Comparison of ENCODE assay signal across 26 cellular contexts in the genomic region with DNA sequence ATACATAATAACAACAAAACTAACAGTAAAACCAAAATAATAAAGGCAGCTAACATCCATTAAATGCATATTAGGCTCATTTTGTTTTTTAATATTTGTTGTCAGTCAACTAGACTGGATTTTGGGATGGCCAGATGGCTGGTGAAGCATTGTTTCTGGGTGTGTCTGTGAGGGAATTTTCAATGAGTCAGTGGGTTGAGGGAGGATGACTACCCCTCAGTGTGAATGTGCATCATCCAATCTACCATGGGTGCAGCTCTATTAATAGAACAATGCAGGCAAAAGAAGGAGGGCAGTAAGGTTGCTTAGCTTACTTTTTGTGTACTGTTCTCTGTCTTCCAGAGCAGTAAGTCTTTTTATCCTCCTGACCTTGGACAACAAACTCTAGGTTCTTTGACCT.
DNase-seq lines count a peak whose midpoint lies in the region; ATAC-seq and TF ChIP-seq lines count a peak whose summit lies in the region.
"Had no signal": no experiment of that assay in that cellular context is flagged by ENCODE, and none has a peak within 500 bp of the region (broad histone marks: within the 10 kb centered on the region; RNA-seq: fewer than 3 reads in every experiment).

No MANE protein-coding gene starts in this region.

- intact Hi-C loops in Calu3 (cut with micrococcal nuclease; ENCODE audit: unreplicated experiment), result no loop called here
- intact Hi-C loops in esophagus muscularis mucosa (cut with DNase I), result no loop called here

- no peak overlapping the region for H4K91ac ChIP-seq in mesenchymal stem cell (ENCODE audit: low read length)

- H3K27ac ChIP-seq in GM23338 (ENCODE audit: low read depth) (no peak overlapping the region), RWPE2 (ENCODE audit: poor library complexity, severe bottlenecking) (no peak overlapping the region), epithelial cell of prostate (peak overlapping the region; percentile 66), mesenchymal stem cell (ENCODE audit: low read length, poor library complexity, severe bottlenecking) (no peak overlapping the region), esophagus muscularis mucosa (replicated peaks in 1 of 4) (no peak overlapping the region)
- H3K27ac ChIP-seq: body of pancreas, suprapubic skin had no signal

- no peak for TF ChIP-seq CTCF in GM23338 (conservative IDR thresholded peaks at IDR 0.05; ENCODE audit: low read depth in 2 of 2)
- TF ChIP-seq CTCF in RWPE2 (IDR thresholded peaks at IDR 0.05; ENCODE audit: poor library complexity, severe bottlenecking), result no peak
- no peak for TF ChIP-seq CTCF in Calu3 (IDR thresholded peaks at IDR 0.05; ENCODE audit: unreplicated experiment)
- TF ChIP-seq CTCF in esophagus muscularis mucosa (IDR thresholded peaks at IDR 0.05), result no peak

- CTCF ChIA-PET in Calu3 (lab: Charles Lee), result no interaction called here

- H3K4me2 ChIP-seq in GM23338 (no peak overlapping the region), mesenchymal stem cell (ENCODE audit: low read length, poor library complexity, severe bottlenecking) (no peak overlapping the region)

- H3K27me3 ChIP-seq in GM23338 (ENCODE audit: insufficient read depth) (no peaks in the 10 kb centered on the region), RWPE2 (ENCODE audit: insufficient read depth, poor library complexity, severe bottlenecking) (no peaks in the 10 kb centered on the region), mesenchymal stem cell (ENCODE audit: control insufficient read depth in 1 of 2, insufficient read depth in 1 of 2, low read length in 2 of 2) (no peaks in the 10 kb centered on the region), esophagus muscularis mucosa (no peaks in the 10 kb centered on the region)
- H3K27me3 ChIP-seq: BE2C, body of pancreas, suprapubic skin had no signal

- H4K20me1 ChIP-seq in GM23338 (replicated peaks; ENCODE audit: insufficient read depth), result no peaks in the 10 kb centered on the region

- no peaks in the 10 kb centered on the region for H3K79me1 ChIP-seq in mesenchymal stem cell (replicated peaks; ENCODE audit: low read length, poor library complexity, severe bottlenecking)

- no peak overlapping the region for H3K4ac ChIP-seq in mesenchymal stem cell (ENCODE audit: low read depth in 1 of 2, low read length in 2 of 2)

- H3K4me3 ChIP-seq in GM23338 (no peak overlapping the region), RWPE2 (ENCODE audit: severe bottlenecking) (no peak overlapping the region), mesenchymal stem cell (ENCODE audit: insufficient read depth in 1 of 2, low read depth in 1 of 2, low read length in 2 of 2) (peak overlapping the region in 1 of 2 experiments; percentile 28), esophagus muscularis mucosa (no peak overlapping the region)
- H3K4me3 ChIP-seq: body of pancreas, GM12878, suprapubic skin had no signal

- H3K79me2 ChIP-seq in GM23338 (replicated peaks; ENCODE audit: insufficient read depth), result no peaks in the 10 kb centered on the region

- no peak overlapping the region for H3K18ac ChIP-seq in mesenchymal stem cell (ENCODE audit: low read depth in 1 of 2, low read length in 2 of 2)

- ATAC-seq in GM23338 (no peak), RWPE2 (ENCODE audit: low read depth) (peak; percentile 81), GM19463 (IDR thresholded peaks at IDR 0.05; ENCODE audit: unreplicated experiment) (no peak)
- ATAC-seq: body of pancreas, GM12878, sciatic nerve had no signal

- no peak for TF ChIP-seq EP300 in esophagus muscularis mucosa (IDR thresholded peaks at IDR 0.05)

- H3K27ac Mint-ChIP-seq in GM23338 (peak overlapping the region; percentile 23; the same call in 1 of the 2 replicates), Calu3 (ENCODE audit: unreplicated experiment) (no peak overlapping the region)
- H3K27ac Mint-ChIP-seq: activated CD4-positive, alpha-beta T cell treated with anti-CD3 and anti-CD28 coated beads, Interleukin-2, amount 10 ng/mL, durations not matched to agents 24 days and 14 days; activated naive CD8-positive, alpha-beta T cell treated with anti-CD3 and anti-CD28 coated beads, Interleukin-2, amount 10 ng/mL, durations not matched to agents 7 days and 5 days; nephron had no signal

- no peak overlapping the region for H2AK5ac ChIP-seq in mesenchymal stem cell (ENCODE audit: low read length, severe bottlenecking)

- H3K27me3 Mint-ChIP-seq in GM23338 (ENCODE audit: insufficient read depth, low read depth, poor library complexity), result no peaks in the 10 kb centered on the region
- H3K27me3 Mint-ChIP-seq in Calu3 (ENCODE audit: unreplicated experiment), result no peaks in the 10 kb centered on the region
- H3K27me3 Mint-ChIP-seq: activated CD4-positive, alpha-beta T cell treated with anti-CD3 and anti-CD28 coated beads, Interleukin-2, amount 10 ng/mL, durations not matched to agents 24 days and 14 days; activated naive CD8-positive, alpha-beta T cell treated with anti-CD3 and anti-CD28 coated beads, Interleukin-2, amount 10 ng/mL, durations not matched to agents 7 days and 5 days had no signal

- no peaks in the 10 kb centered on the region for H3F3A ChIP-seq in GM23338 (replicated peaks; ENCODE audit: low read depth)

- H3K36me3 ChIP-seq in GM23338 (ENCODE audit: insufficient read depth) (no peaks in the 10 kb centered on the region), RWPE2 (ENCODE audit: low read depth) (no peaks in the 10 kb centered on the region), mesenchymal stem cell (ENCODE audit: control insufficient read depth in 1 of 2, insufficient read depth in 2 of 2, low read depth in 1 of 2, low read length in 2 of 2) (no peaks in the 10 kb centered on the region), esophagus muscularis mucosa (no peaks in the 10 kb centered on the region)
- H3K36me3 ChIP-seq: BE2C, suprapubic skin had no signal

- H3K4me1 Mint-ChIP-seq in GM23338 (peaks cover 22% of the 10 kb centered on the region), Calu3 (ENCODE audit: low read depth, unreplicated experiment) (no peaks in the 10 kb centered on the region)
- H3K4me1 Mint-ChIP-seq: activated CD4-positive, alpha-beta T cell treated with anti-CD3 and anti-CD28 coated beads, Interleukin-2, amount 10 ng/mL, durations not matched to agents 24 days and 14 days; activated naive CD8-positive, alpha-beta T cell treated with anti-CD3 and anti-CD28 coated beads, Interleukin-2, amount 10 ng/mL, durations not matched to agents 7 days and 5 days; nephron had no signal

- H2BK15ac ChIP-seq in mesenchymal stem cell (ENCODE audit: low read depth, poor library complexity, severe bottlenecking), result no peak overlapping the region

- peaks cover 9% of the 10 kb centered on the region; the same call in 1 of the 2 replicates for H3K9me2 ChIP-seq in GM23338 (ENCODE audit: insufficient read depth)

- H2BK120ac ChIP-seq in mesenchymal stem cell (ENCODE audit: low read depth, low read length), result no peak overlapping the region

- peak overlapping the region; percentile 85 for H3K9ac ChIP-seq in mesenchymal stem cell (ENCODE audit: low read length)

- H3K9me3 Mint-ChIP-seq in GM23338 (peaks cover 3% of the 10 kb centered on the region; the same call in 1 of the 3 replicates), Calu3 (ENCODE audit: low read depth, unreplicated experiment) (peaks cover 2% of the 10 kb centered on the region)
- H3K9me3 Mint-ChIP-seq: activated CD4-positive, alpha-beta T cell treated with anti-CD3 and anti-CD28 coated beads, Interleukin-2, amount 10 ng/mL, durations not matched to agents 24 days and 14 days; activated naive CD8-positive, alpha-beta T cell treated with anti-CD3 and anti-CD28 coated beads, Interleukin-2, amount 10 ng/mL, durations not matched to agents 7 days and 5 days had no signal

- H2BK5ac ChIP-seq in mesenchymal stem cell (ENCODE audit: low read depth, low read length, poor library complexity, severe bottlenecking), result no peak overlapping the region

- peaks cover 12% of the 10 kb centered on the region for H3K4me1 ChIP-seq in GM23338 (ENCODE audit: insufficient read depth)
- H3K4me1 ChIP-seq in RWPE2 (ENCODE audit: insufficient read depth, poor library complexity, severe bottlenecking), result no peaks in the 10 kb centered on the region
- H3K4me1 ChIP-seq in mesenchymal stem cell (ENCODE audit: control insufficient read depth, insufficient read depth, low read depth, low read length), result no peaks in the 10 kb centered on the region
- H3K4me1 ChIP-seq in esophagus muscularis mucosa, result no peaks in the 10 kb centered on the region
- H3K4me1 ChIP-seq: BE2C, body of pancreas, suprapubic skin had no signal

- no peak for DNase-seq in GM23338 (ENCODE audit: low spot score)
- no peak for DNase-seq in RWPE2 (ENCODE audit: low spot score)
- DNase-seq in epithelial cell of prostate (ENCODE audit: low read depth, low spot score), result peak; percentile 80
- DNase-seq in mesenchymal stem cell, result no peak
- DNase-seq in Calu3, result no peak
- no peak for DNase-seq in esophagus muscularis mucosa (ENCODE audit: extremely low spot score)
- DNase-seq in central memory CD4-positive, alpha-beta T cell, result no peak
- DNase-seq: activated CD4-positive, alpha-beta T cell treated with anti-CD3 and anti-CD28 coated beads, Interleukin-2, amount 10 ng/mL, durations not matched to agents 24 days and 14 days; activated naive CD8-positive, alpha-beta T cell treated with anti-CD3 and anti-CD28 coated beads, Interleukin-2, amount 10 ng/mL, durations not matched to agents 7 days and 5 days; BE2C; body of pancreas; cortex of kidney; DMS79; left cardiac atrium; mesendoderm; NCI-H1092 treated with DMSO at 0.1 percent for 48 hours; NCI-H2029 treated with DMSO at 0.1 percent for 48 hours; NCI-H345; NCI-H82; posterior cingulate gyrus; SIG-M5 had no signal

- no TSS peak for BruUV-seq in Calu3 (replicated peaks; lab: Mats Ljungman, UMichigan)

- H3K14ac ChIP-seq in mesenchymal stem cell (ENCODE audit: low read length in 2 of 2), result no peak overlapping the region

- no peak overlapping the region for H2BK12ac ChIP-seq in mesenchymal stem cell (ENCODE audit: low read length in 2 of 2)

- no peak overlapping the region for H3K4me3 Mint-ChIP-seq in GM23338
- H3K4me3 Mint-ChIP-seq in Calu3 (ENCODE audit: low read depth, unreplicated experiment), result no peak overlapping the region
- H3K4me3 Mint-ChIP-seq: activated CD4-positive, alpha-beta T cell treated with anti-CD3 and anti-CD28 coated beads, Interleukin-2, amount 10 ng/mL, durations not matched to agents 24 days and 14 days; activated naive CD8-positive, alpha-beta T cell treated with anti-CD3 and anti-CD28 coated beads, Interleukin-2, amount 10 ng/mL, durations not matched to agents 7 days and 5 days; nephron had no signal

- TF ChIP-seq POLR2A in esophagus muscularis mucosa (IDR thresholded peaks at IDR 0.05; ENCODE audit: low read depth), result no peak

- H4K8ac ChIP-seq in mesenchymal stem cell (ENCODE audit: low read length), result no peak overlapping the region

- H2AFZ ChIP-seq in GM23338, result no peak overlapping the region
- no peak overlapping the region for H2AFZ ChIP-seq in mesenchymal stem cell (ENCODE audit: low read depth, low read length)

- H3K36me3 Mint-ChIP-seq in GM23338 (ENCODE audit: low read depth) (peaks cover 15% of the 10 kb centered on the region), Calu3 (ENCODE audit: insufficient read depth, unreplicated experiment) (no peaks in the 10 kb centered on the region)
- H3K36me3 Mint-ChIP-seq: activated naive CD8-positive, alpha-beta T cell treated with anti-CD3 and anti-CD28 coated beads, Interleukin-2, amount 10 ng/mL, durations not matched to agents 7 days and 5 days had no signal

- H3K9me3 ChIP-seq in RWPE2 (ENCODE audit: severe bottlenecking), result no peaks in the 10 kb centered on the region
- no peaks in the 10 kb centered on the region for H3K9me3 ChIP-seq in mesenchymal stem cell (ENCODE audit: control insufficient read depth, low read length)
- no peaks in the 10 kb centered on the region for H3K9me3 ChIP-seq in esophagus muscularis mucosa
- H3K9me3 ChIP-seq: BE2C, body of pancreas, suprapubic skin had no signal

- H3K23ac ChIP-seq in mesenchymal stem cell (ENCODE audit: low read length in 2 of 2), result no peak overlapping the region
